23 cellular contexts compared by ENCODE assay signal in genomic region chr13:73857106-73857505, GRCh38.
"Had no signal": no experiment of that assay in that cellular context is flagged by ENCODE, and none has a peak within 500 bp of the region (broad histone marks: within the 10 kb centered on the region; RNA-seq: fewer than 3 reads in every experiment).

No MANE protein-coding gene starts in this region.

- FAIRE-seq: small intestine, urothelium cell line had no signal

- H3K4me1 ChIP-seq: left ventricle myocardium inferior, right atrium auricular region, right lobe of liver, suprapubic skin, tibial artery, upper lobe of right lung had no signal

- H3K27ac ChIP-seq: left ventricle myocardium inferior, ovary, right atrium auricular region, right lobe of liver, spleen, suprapubic skin, thoracic aorta, tibial artery, upper lobe of right lung had no signal

- H3K27me3 ChIP-seq: ovary, right atrium auricular region, right lobe of liver, spleen, suprapubic skin, tibial artery, upper lobe of right lung had no signal

- H3K36me3 ChIP-seq: left ventricle myocardium inferior, ovary, right atrium auricular region, right lobe of liver, spleen, suprapubic skin, thoracic aorta, tibial artery, upper lobe of right lung had no signal

- DNase-seq: hypothalamus; immature natural killer cell; islet precursor cell; left ventricle myocardium inferior; midbrain; mucosa of descending colon; naive thymus-derived CD4-positive, alpha-beta T cell; ovary; right lobe of liver; small intestine; spleen; stimulated activated CD4-positive, alpha-beta T cell treated with anti-CD3 and anti-CD28 coated beads, Interleukin-4, amount 100 ng/mL, for 24 hours; stimulated activated naive CD4-positive, alpha-beta T cell; tibial artery; trophoblast cell; upper lobe of right lung had no signal

- H3K4me3 ChIP-seq: left ventricle myocardium inferior, lung, mucosa of descending colon, ovary, right atrium auricular region, right lobe of liver, spleen, suprapubic skin, thoracic aorta, tibial artery, upper lobe of right lung had no signal

- H3K9me3 ChIP-seq: left ventricle myocardium inferior, mucosa of descending colon, ovary, right atrium auricular region, right lobe of liver, spleen, suprapubic skin, thoracic aorta, tibial artery, upper lobe of right lung had no signal

- ATAC-seq: mucosa of descending colon; naive thymus-derived CD4-positive, alpha-beta T cell; natural killer cell treated with Interleukin-12 subunit alpha and Interleukin-12 subunit beta and Interleukin-15 and Interleukin-18, amount 100 ng/mL, for 72 hours; right lobe of liver; stimulated activated effector memory CD8-positive, alpha-beta T cell treated with anti-CD3 and anti-CD28 coated beads, Interleukin-12 subunit alpha, Interleukin-12 subunit beta, amount 100 ng/mL, for 72 hours; upper lobe of right lung had no signal
